Comparison of ENCODE assay signal across 17 cellular contexts in the genomic region with DNA sequence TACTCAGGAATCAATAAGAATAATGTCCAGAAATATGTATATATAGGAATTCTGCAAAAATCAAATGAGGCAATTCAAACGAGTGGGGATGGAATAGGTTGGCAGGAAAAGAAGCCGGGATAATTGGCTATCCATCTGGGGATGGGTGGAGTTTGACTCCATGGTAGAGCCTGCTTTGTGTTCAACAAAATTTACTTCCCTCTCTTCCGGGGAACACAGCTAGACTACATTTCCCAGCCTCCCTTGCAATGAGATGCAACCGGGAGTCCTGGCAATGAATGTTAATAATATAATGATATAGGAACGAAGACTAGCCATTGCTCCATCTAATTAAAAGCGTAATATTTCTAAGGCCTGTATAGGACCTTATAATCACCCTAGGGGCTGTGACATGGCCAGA.
"Had no signal": no experiment of that assay in that cellular context is flagged by ENCODE, and none has a peak within 500 bp of the region (broad histone marks: within the 10 kb centered on the region; RNA-seq: fewer than 3 reads in every experiment).

No MANE protein-coding gene starts in this region.

- H3K9me3 ChIP-seq: esophagus squamous epithelium, left lung, spleen had no signal

- H3K27ac Mint-ChIP-seq: activated B cell treated with CpG ODN at 0.5 μM for 24 hours; activated CD8-positive, alpha-beta T cell treated with anti-CD3 and anti-CD28 coated beads for 36 hours; activated naive CD8-positive, alpha-beta T cell treated with anti-CD3 and anti-CD28 coated beads, Interleukin-2, amount 10 ng/mL, durations not matched to agents 7 days and 5 days; activated T-helper 17 cell treated with anti-CD3 and anti-CD28 coated beads, Interleukin-2, amount 50 U/mL, for 72 hours; effector memory CD8-positive, alpha-beta T cell; nephron; stimulated activated naive B cell treated with anti-CD40 and anti-IgM and Interleukin-4, amounts not matched to agents 10 μg/mL and 1 μg/mL and 100 μg/mL, for 72 hours had no signal

- H3K4me3 ChIP-seq: esophagus squamous epithelium, hepatocyte, left lung, spleen had no signal

- H3K27ac ChIP-seq: esophagus squamous epithelium, hepatocyte, left lung, spleen had no signal

- H3K27me3 ChIP-seq: esophagus squamous epithelium, hepatocyte, left lung, spleen had no signal

- H3K27me3 Mint-ChIP-seq: activated B cell treated with CpG ODN at 0.5 μM for 24 hours; activated CD8-positive, alpha-beta T cell treated with anti-CD3 and anti-CD28 coated beads for 36 hours had no signal

- DNase-seq: activated B cell treated with CpG ODN at 0.5 μM for 24 hours; activated CD4-positive, alpha-beta T cell treated with anti-CD3 and anti-CD28 coated beads for 48 hours; activated CD8-positive, alpha-beta T cell treated with anti-CD3 and anti-CD28 coated beads for 36 hours; activated naive CD4-positive, alpha-beta T cell; activated naive CD8-positive, alpha-beta T cell treated with anti-CD3 and anti-CD28 coated beads, Interleukin-2, amount 10 ng/mL, durations not matched to agents 7 days and 5 days; activated T-cell treated with anti-CD3 and anti-CD28 coated beads, Interleukin-2, amount 50 U/mL, for 1 hour; amygdala; effector memory CD8-positive, alpha-beta T cell; esophagus squamous epithelium; left lung; midbrain; nucleus accumbens; spleen; stimulated activated naive B cell treated with anti-CD40 and anti-IgM and Interleukin-4, amounts not matched to agents 10 μg/mL and 1 μg/mL and 100 μg/mL, for 72 hours had no signal

- H3K4me3 Mint-ChIP-seq: activated B cell treated with CpG ODN at 0.5 μM for 24 hours; activated CD8-positive, alpha-beta T cell treated with anti-CD3 and anti-CD28 coated beads for 36 hours; activated naive CD8-positive, alpha-beta T cell treated with anti-CD3 and anti-CD28 coated beads, Interleukin-2, amount 10 ng/mL, durations not matched to agents 7 days and 5 days; activated T-helper 17 cell treated with anti-CD3 and anti-CD28 coated beads, Interleukin-2, amount 50 U/mL, for 72 hours; effector memory CD8-positive, alpha-beta T cell; nephron; stimulated activated naive B cell treated with anti-CD40 and anti-IgM and Interleukin-4, amounts not matched to agents 10 μg/mL and 1 μg/mL and 100 μg/mL, for 72 hours had no signal

- H3K4me1 Mint-ChIP-seq: activated B cell treated with CpG ODN at 0.5 μM for 24 hours; activated naive CD8-positive, alpha-beta T cell treated with anti-CD3 and anti-CD28 coated beads, Interleukin-2, amount 10 ng/mL, durations not matched to agents 7 days and 5 days; activated T-helper 17 cell treated with anti-CD3 and anti-CD28 coated beads, Interleukin-2, amount 50 U/mL, for 72 hours; stimulated activated naive B cell treated with anti-CD40 and anti-IgM and Interleukin-4, amounts not matched to agents 10 μg/mL and 1 μg/mL and 100 μg/mL, for 72 hours had no signal

- H3K36me3 ChIP-seq: esophagus squamous epithelium, left lung, spleen had no signal

- H3K36me3 Mint-ChIP-seq: activated naive CD8-positive, alpha-beta T cell treated with anti-CD3 and anti-CD28 coated beads, Interleukin-2, amount 10 ng/mL, durations not matched to agents 7 days and 5 days; stimulated activated naive B cell treated with anti-CD40 and anti-IgM and Interleukin-4, amounts not matched to agents 10 μg/mL and 1 μg/mL and 100 μg/mL, for 72 hours had no signal

- ATAC-seq: activated CD8-positive, alpha-beta T cell treated with anti-CD3 and anti-CD28 coated beads for 36 hours; activated T-helper 17 cell treated with anti-CD3 and anti-CD28 coated beads, Interleukin-2, amount 50 U/mL, for 72 hours; effector memory CD8-positive, alpha-beta T cell; left lung; stimulated activated naive B cell treated with anti-CD40 and anti-IgM and Interleukin-4, amounts not matched to agents 10 μg/mL and 1 μg/mL and 100 μg/mL, for 72 hours had no signal

- H3K4me1 ChIP-seq: esophagus squamous epithelium, left lung, spleen had no signal

- H3K9me3 Mint-ChIP-seq: activated B cell treated with CpG ODN at 0.5 μM for 24 hours; activated CD8-positive, alpha-beta T cell treated with anti-CD3 and anti-CD28 coated beads for 36 hours; activated naive CD8-positive, alpha-beta T cell treated with anti-CD3 and anti-CD28 coated beads, Interleukin-2, amount 10 ng/mL, durations not matched to agents 7 days and 5 days; activated T-helper 17 cell treated with anti-CD3 and anti-CD28 coated beads, Interleukin-2, amount 50 U/mL, for 72 hours; effector memory CD8-positive, alpha-beta T cell; nephron; stimulated activated naive B cell treated with anti-CD40 and anti-IgM and Interleukin-4, amounts not matched to agents 10 μg/mL and 1 μg/mL and 100 μg/mL, for 72 hours had no signal
